3 cellular contexts compared by ENCODE assay signal in genomic region chr3:42424911-42425310, GRCh38.
A peak's percentile ranks its signal among the peaks of the same experiment; 100 is the strongest.
TF ChIP-seq lines count a peak whose summit lies in the region.

No MANE protein-coding gene starts in this region.

TF ChIP-seq in SK-N-SH treated with all-trans-retinoic acid at 6 μM for 48 hours, 23 proteins besides CTCF, POLR2A, EP300 and RAD21:
- TF ChIP-seq ZC3H10 (CRISPR knock-in tag; IDR thresholded peaks at IDR 0.05) (no peak), ISL1 (CRISPR knock-in tag; IDR thresholded peaks at IDR 0.05) (peak; percentile 38)

TF ChIP-seq in SK-N-SH, 30 proteins besides CTCF, POLR2A, EP300 and RAD21:
- TF ChIP-seq YY1 (IDR thresholded peaks at IDR 0.05; ENCODE audit: low read depth), result no peak
- TF ChIP-seq CHD2 (IDR thresholded peaks at IDR 0.05; ENCODE audit: low read length, partially characterized antibody), result no peak
- TF ChIP-seq GABPA (IDR thresholded peaks at IDR 0.05; ENCODE audit: low read depth), result no peak
- TF ChIP-seq TCF12 (IDR thresholded peaks at IDR 0.05), result no peak
- no peak for TF ChIP-seq EZH2phosphoT487 (IDR thresholded peaks at IDR 0.05; ENCODE audit: borderline replicate concordance, low read depth)
- no peak for TF ChIP-seq RCOR1 (IDR thresholded peaks at IDR 0.05; ENCODE audit: low read length)
- no peak for TF ChIP-seq NRF1 (IDR thresholded peaks at IDR 0.05; ENCODE audit: low read depth, low read length)
- no peak for TF ChIP-seq SIN3A (IDR thresholded peaks at IDR 0.05; ENCODE audit: borderline replicate concordance, low read depth, low read length)
- TF ChIP-seq FOXJ3 (CRISPR knock-in tag; IDR thresholded peaks at IDR 0.05), result no peak

TF ChIP-seq in HepG2, 621 proteins besides CTCF, POLR2A, EP300 and RAD21:
- TF ChIP-seq NRL (CRISPR knock-in tag; IDR thresholded peaks at IDR 0.05; ENCODE audit: borderline replicate concordance) (no peak), HDAC2 (CRISPR knock-in tag; IDR thresholded peaks at IDR 0.05) (no peak), ZFP90 (CRISPR knock-in tag; IDR thresholded peaks at IDR 0.05; ENCODE audit: borderline replicate concordance) (no peak), ZFAT (CRISPR knock-in tag; conservative IDR thresholded peaks at IDR 0.05) (no peak), ZNF629 (CRISPR knock-in tag; conservative IDR thresholded peaks at IDR 0.05) (no peak), ATF7-NPFF (CRISPR knock-in tag; IDR thresholded peaks at IDR 0.05; ENCODE audit: low read depth) (no peak), ZNF598 (CRISPR knock-in tag; IDR thresholded peaks at IDR 0.05; ENCODE audit: borderline replicate concordance) (no peak), ZNF776 (CRISPR knock-in tag; IDR thresholded peaks at IDR 0.05) (no peak)
- TF ChIP-seq, protein P1, sequence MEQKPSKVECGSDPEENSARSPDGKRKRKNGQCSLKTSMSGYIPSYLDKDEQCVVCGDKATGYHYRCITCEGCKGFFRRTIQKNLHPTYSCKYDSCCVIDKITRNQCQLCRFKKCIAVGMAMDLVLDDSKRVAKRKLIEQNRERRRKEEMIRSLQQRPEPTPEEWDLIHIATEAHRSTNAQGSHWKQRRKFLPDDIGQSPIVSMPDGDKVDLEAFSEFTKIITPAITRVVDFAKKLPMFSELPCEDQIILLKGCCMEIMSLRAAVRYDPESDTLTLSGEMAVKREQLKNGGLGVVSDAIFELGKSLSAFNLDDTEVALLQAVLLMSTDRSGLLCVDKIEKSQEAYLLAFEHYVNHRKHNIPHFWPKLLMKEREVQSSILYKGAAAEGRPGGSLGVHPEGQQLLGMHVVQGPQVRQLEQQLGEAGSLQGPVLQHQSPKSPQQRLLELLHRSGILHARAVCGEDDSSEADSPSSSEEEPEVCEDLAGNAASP (CRISPR knock-in tag; IDR thresholded peaks at IDR 0.05; ENCODE audit: borderline replicate concordance), result no peak
- TF ChIP-seq, protein P2, sequence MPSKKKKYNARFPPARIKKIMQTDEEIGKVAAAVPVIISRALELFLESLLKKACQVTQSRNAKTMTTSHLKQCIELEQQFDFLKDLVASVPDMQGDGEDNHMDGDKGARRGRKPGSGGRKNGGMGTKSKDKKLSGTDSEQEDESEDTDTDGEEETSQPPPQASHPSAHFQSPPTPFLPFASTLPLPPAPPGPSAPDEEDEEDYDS (CRISPR knock-in tag; IDR thresholded peaks at IDR 0.05), result no peak
